In the genomic region with DNA sequence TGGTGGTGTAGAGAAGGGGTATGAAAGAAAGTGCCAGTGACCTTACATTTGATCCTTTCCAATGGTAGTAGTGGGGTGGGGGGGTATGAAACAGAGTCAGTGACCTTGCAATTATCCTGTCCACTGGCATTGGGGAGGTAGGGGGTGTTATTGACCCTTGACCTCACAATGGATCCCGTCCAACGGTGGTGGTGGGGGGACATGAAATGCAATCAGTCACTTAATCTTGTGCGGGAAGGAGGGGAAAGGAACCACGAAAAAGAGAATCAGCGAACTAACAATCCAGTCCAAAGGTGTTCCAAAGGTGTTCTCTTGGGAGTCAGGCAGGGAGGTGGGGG, we compare ENCODE assay signal across 8 cellular contexts. TPM values are rescaled to one million over a fixed set of nuclear protein-coding genes. Genes with fewer than 3 reads are reported as not detected.
DNase-seq lines count a peak whose midpoint lies in the region; ATAC-seq and TF ChIP-seq lines count a peak whose summit lies in the region.

No MANE protein-coding gene starts in this region.

- peaks cover 0 to 8% (median 0%) of the 10 kb centered on the region in 7 donors for H3K27me3 ChIP-seq in heart right ventricle
- H3K27me3 ChIP-seq in mononuclear cell (ENCODE audit: insufficient read depth, low read length), result no peaks in the 10 kb centered on the region
- no peaks in the 10 kb centered on the region for H3K27me3 ChIP-seq in uterus

- H3K27ac Mint-ChIP-seq in MCF 10A (ENCODE audit: low read depth, unreplicated experiment), result no peak overlapping the region

- H3K9me3 Mint-ChIP-seq in MCF 10A (ENCODE audit: unreplicated experiment), result no peaks in the 10 kb centered on the region

- no peaks in the 10 kb centered on the region for H3K36me3 Mint-ChIP-seq in MCF 10A (ENCODE audit: insufficient read depth, unreplicated experiment)

- CTCF ChIA-PET in MCF 10A (lab: Yijun Ruan, JAX), result interaction anchor here (0.7 to 3.3 kb wide), 3 partner anchors 27 to 48 kb away, joined by 3 to 17 read pairs (median 4); no protein-coding TSS in a partner anchor

- no peak for TF ChIP-seq POLR2A in uterus (IDR thresholded peaks at IDR 0.05)

- H3K27ac ChIP-seq in heart right ventricle (peak overlapping the region in 8 of 10 donors; percentile 14 to 90 (median 67)), uterus (peak overlapping the region; percentile 65 to 68)

- no TSS peak for BruUV-seq in MCF 10A (replicated peaks; lab: Mats Ljungman, UMichigan)

- ATAC-seq in heart right ventricle, result peak in 1 of 8 donors; percentile 7
- no peak for ATAC-seq in HG02970 (IDR thresholded peaks at IDR 0.05; ENCODE audit: low FRiP score, unreplicated experiment)

- POLR2A ChIA-PET in MCF 10A (lab: Yijun Ruan, JAX), result interaction anchor here (1.0 to 2.4 kb wide), 4 partner anchors 30 to 68 kb away, joined by 3 to 15 read pairs (median 8); no protein-coding TSS in a partner anchor

- H3K27me3 Mint-ChIP-seq in MCF 10A (ENCODE audit: insufficient read depth, unreplicated experiment), result peaks cover 40% of the 10 kb centered on the region

- H3K36me3 ChIP-seq in heart right ventricle (no peaks in the 10 kb centered on the region), uterus (no peaks in the 10 kb centered on the region)

- peak overlapping the region; percentile 73 for H3K4me3 Mint-ChIP-seq in MCF 10A (ENCODE audit: unreplicated experiment)

- intact Hi-C loops in heart right ventricle (cut with DNase I) (loop anchor here in 1 of 10 donors (2.0 kb wide), 1 partner anchor 14 kb away; no protein-coding TSS in a partner anchor), cardiac septum (cut with DNase I) (loop anchor here (2.0 kb wide), 1 partner anchor 68 kb away; no protein-coding TSS in a partner anchor), MCF 10A (cut with micrococcal nuclease) (loop anchor here (2.0 kb wide), 1 partner anchor 30 kb away; no protein-coding TSS in a partner anchor), uterus (cut with DNase I; ENCODE audit: low total_unique reads) (no loop called here)

- no peak for TF ChIP-seq CTCF in heart right ventricle (IDR thresholded peaks at IDR 0.05)
- no peak for TF ChIP-seq CTCF in MCF 10A (IDR thresholded peaks at IDR 0.05; ENCODE audit: unreplicated experiment)
- no peak for TF ChIP-seq CTCF in uterus (IDR thresholded peaks at IDR 0.05)

- H3K4me1 Mint-ChIP-seq in MCF 10A (ENCODE audit: insufficient read depth, unreplicated experiment), result no peaks in the 10 kb centered on the region

- H3K4me1 ChIP-seq in heart right ventricle, result peaks cover 0 to 23% (median 6%) of the 10 kb centered on the region in 9 donors
- peaks cover 27% of the 10 kb centered on the region for H3K4me1 ChIP-seq in mononuclear cell (ENCODE audit: insufficient read depth, low read length)
- no peaks in the 10 kb centered on the region for H3K4me1 ChIP-seq in uterus

- no peaks in the 10 kb centered on the region for H3K9me3 ChIP-seq in heart right ventricle
- H3K9me3 ChIP-seq in mononuclear cell (ENCODE audit: low read depth, low read length), result no peaks in the 10 kb centered on the region
- H3K9me3 ChIP-seq in uterus, result no peaks in the 10 kb centered on the region

- WGBS in heart right ventricle, 2 donors, result 10 to 13% methylated on average over 5 of the region's 5 CpGs

- DNase-seq in heart right ventricle (no peak), cardiac septum (ENCODE audit: low spot score) (no peak), MCF 10A (ENCODE audit: unreplicated experiment) (no peak), uterus (no peak), iPS-NIHi7 (ENCODE audit: extremely low spot score) (no peak), anterior cingulate cortex (lab: John Stamatoyannopoulos, UW) (no peak)

- H3K4me3 ChIP-seq in heart right ventricle (peak overlapping the region; percentile 55 to 86 (median 77)), mononuclear cell (ENCODE audit: low read length) (peak overlapping the region; percentile 65), uterus (peak overlapping the region; percentile 36 to 81)

RNA-seq across cellular contexts. Expression of a gene that starts 0.6 kb away (rescaled TPM):
- total RNA-seq in heart right ventricle (10 to 100 TPM in 6 of 10 donors, 1 to 10 TPM in 4; 3.8 to 18.4 (median 10.5) TPM), cardiac septum (16.4 TPM), MCF 10A (2022) (1.0 and 1.4 TPM in 2 replicates), mononuclear cell (21.0 TPM), uterus (10 to 100 TPM in 3 of 4 donors, 1 to 10 TPM in 1; 9.5 to 23.4 (median 17.7) TPM)
- polyA plus RNA-seq in heart right ventricle, result 1 to 10 TPM; 1.8 to 2.2 TPM
